In genomic region chr1:214446772-214447556, GRCh38 we compare ENCODE assay signal across 7 cellular contexts.
DNase-seq lines count a peak whose midpoint lies in the region; ATAC-seq and FAIRE-seq lines count a peak whose summit lies in the region.

No MANE protein-coding gene starts in this region.

- H3K27me3 Mint-ChIP-seq in activated naive CD8-positive, alpha-beta T cell treated with anti-CD3 and anti-CD28 coated beads, Interleukin-2, amount 50 U/mL, for 24 hours: peaks cover 12% of the 10 kb centered on the region

- H3K36me3 Mint-ChIP-seq in activated naive CD8-positive, alpha-beta T cell treated with anti-CD3 and anti-CD28 coated beads, Interleukin-2, amount 50 U/mL, for 24 hours (ENCODE audit: low read depth): no peaks in the 10 kb centered on the region

- no peak overlapping the region for H3K4me3 Mint-ChIP-seq in activated naive CD8-positive, alpha-beta T cell treated with anti-CD3 and anti-CD28 coated beads, Interleukin-2, amount 50 U/mL, for 24 hours

- peak; percentile 71 for ATAC-seq in GM19397 (IDR thresholded peaks at IDR 0.05; ENCODE audit: unreplicated experiment)
- ATAC-seq in activated naive CD8-positive, alpha-beta T cell treated with anti-CD3 and anti-CD28 coated beads, Interleukin-2, amount 50 U/mL, for 24 hours: no peak
- ATAC-seq in GM19351 (IDR thresholded peaks at IDR 0.05; ENCODE audit: unreplicated experiment): no peak

- no peak for FAIRE-seq in urothelium cell line (lab: Jason Lieb, UNC)

- H3K27ac Mint-ChIP-seq in activated naive CD8-positive, alpha-beta T cell treated with anti-CD3 and anti-CD28 coated beads, Interleukin-2, amount 50 U/mL, for 24 hours: peak overlapping the region; percentile 90

- no peaks in the 10 kb centered on the region for H3K9me3 Mint-ChIP-seq in activated naive CD8-positive, alpha-beta T cell treated with anti-CD3 and anti-CD28 coated beads, Interleukin-2, amount 50 U/mL, for 24 hours

- DNase-seq in HK-2 (ENCODE audit: unreplicated experiment) (peak; percentile 88), iris pigment epithelial cell (ENCODE audit: low read depth) (peak; percentile 91), urothelium cell line (ENCODE audit: low spot score) (peak; percentile 91), NCI-H345 (lab: John Stamatoyannopoulos, UW) (no peak)
- no peak for DNase-seq in activated naive CD8-positive, alpha-beta T cell treated with anti-CD3 and anti-CD28 coated beads, Interleukin-2, amount 50 U/mL, for 24 hours

- H3K4me1 Mint-ChIP-seq in activated naive CD8-positive, alpha-beta T cell treated with anti-CD3 and anti-CD28 coated beads, Interleukin-2, amount 50 U/mL, for 24 hours: peaks cover 62% of the 10 kb centered on the region

Comparison
In these comparisons a context has a peak if more than half of its experiments do, and no peak if none do; other contexts are left out.
1. DNase-seq: peak in HK-2 (single experiment), iris pigment epithelial cell (single experiment) and urothelium cell line (single experiment); none in activated naive CD8-positive, alpha-beta T cell treated with anti-CD3 and anti-CD28 coated beads, Interleukin-2, amount 50 U/mL, for 24 hours (single experiment) and NCI-H345 (single experiment).